In the genomic region with DNA sequence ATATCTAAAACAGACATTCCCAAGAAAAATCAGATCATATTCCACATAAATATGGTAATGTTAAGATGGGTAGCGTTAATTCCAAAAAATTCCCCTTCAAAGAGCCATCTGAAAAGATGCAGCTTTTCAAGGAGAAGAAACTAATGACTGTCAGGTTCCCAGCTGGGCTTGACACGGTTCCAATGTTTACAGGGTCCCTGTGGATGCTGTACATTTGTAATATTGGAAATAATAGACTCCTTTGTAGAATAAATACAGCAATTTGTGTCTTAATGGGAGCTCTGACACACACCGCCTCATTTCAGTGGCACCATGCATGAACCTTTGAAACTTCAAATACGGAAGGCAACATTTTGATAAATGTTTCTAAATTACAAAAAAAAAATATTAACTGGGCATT, we compare ENCODE assay signal across 1 cellular context.
TF ChIP-seq lines count a peak whose summit lies in the region.

No MANE protein-coding gene starts in this region.

TF ChIP-seq in IMR-90, 13 proteins besides CTCF, POLR2A, EP300 and RAD21:
- TF ChIP-seq USF2 (IDR thresholded peaks at IDR 0.05; ENCODE audit: low read depth, low read length) (no peak), BHLHE40 (IDR thresholded peaks at IDR 0.05; ENCODE audit: low read depth, low read length) (no peak), MXI1 (IDR thresholded peaks at IDR 0.05; ENCODE audit: borderline replicate concordance, low read depth, low read length) (no peak), MAZ (IDR thresholded peaks at IDR 0.05; ENCODE audit: borderline replicate concordance, low read depth, low read length) (no peak), FOS (IDR thresholded peaks at IDR 0.05; ENCODE audit: low read depth, low read length) (no peak), SMC3 (IDR thresholded peaks at IDR 0.05; ENCODE audit: low read depth, low read length) (no peak), MAFK (IDR thresholded peaks at IDR 0.05; ENCODE audit: low read depth, low read length) (no peak), CHD1 (IDR thresholded peaks at IDR 0.05; ENCODE audit: low read depth, low read length) (no peak), RCOR1 (IDR thresholded peaks at IDR 0.05; ENCODE audit: insufficient replicate concordance, low read length) (no peak), ELK1 (IDR thresholded peaks at IDR 0.05; ENCODE audit: borderline replicate concordance, low read depth, low read length) (no peak), CEBPB (IDR thresholded peaks at IDR 0.05; ENCODE audit: low read depth, low read length) (no peak), RFX5 (IDR thresholded peaks at IDR 0.05; ENCODE audit: low read depth, low read length) (no peak), NFE2L2 (IDR thresholded peaks at IDR 0.05; ENCODE audit: low read depth, low read length) (no peak)
